In the genomic region with DNA sequence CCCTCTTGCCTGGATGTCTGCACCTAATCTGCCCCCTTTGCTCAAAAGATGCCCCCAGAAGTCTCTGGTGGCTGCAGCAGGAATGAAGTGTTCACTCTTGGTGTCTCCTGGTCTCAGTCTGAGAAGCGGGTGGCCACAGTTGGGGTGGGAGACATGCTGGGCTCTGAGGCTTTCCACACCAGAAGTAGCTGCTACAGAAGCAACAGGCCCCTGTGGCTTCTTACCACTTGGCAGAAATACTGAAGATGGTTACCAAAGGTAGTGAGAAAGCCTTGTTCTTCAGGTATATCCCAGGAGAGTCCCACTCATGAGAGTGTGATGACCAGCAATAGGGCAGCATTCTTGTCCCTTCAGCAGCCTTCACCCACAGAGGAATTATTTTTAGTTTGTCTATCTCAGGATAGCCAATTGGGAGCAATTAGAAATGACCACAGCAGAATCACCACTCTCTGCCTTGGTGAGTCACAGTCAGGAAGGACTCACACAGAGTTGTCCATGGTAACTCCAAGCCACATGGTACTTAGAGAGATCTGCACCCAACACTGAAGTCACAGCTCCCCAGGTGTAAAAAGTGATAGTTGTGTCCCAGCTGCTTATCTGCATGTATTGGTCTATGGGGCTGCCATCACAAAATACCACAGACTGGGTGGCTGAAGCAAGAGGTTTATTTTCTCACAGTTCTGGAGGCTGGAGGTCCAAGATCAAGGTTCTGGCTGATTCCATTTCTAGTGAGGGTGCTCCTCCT, we compare ENCODE assay signal across 1 cellular context.
TF ChIP-seq lines count a peak whose summit lies in the region.

No MANE protein-coding gene starts in this region.

TF ChIP-seq in K562, 482 proteins besides CTCF, POLR2A, EP300 and RAD21 (continued from another document and continues in another):
- TF ChIP-seq ZNF830 (CRISPR knock-in tag; IDR thresholded peaks at IDR 0.05) (no peak), STAT5B (CRISPR knock-in tag; IDR thresholded peaks at IDR 0.05) (no peak), GABPA (tag; conservative IDR thresholded peaks at IDR 0.05; ENCODE audit: low read depth) (no peak), SETDB1 (IDR thresholded peaks at IDR 0.05; ENCODE audit: low read length) (no peak), ZNF717 (CRISPR knock-in tag; IDR thresholded peaks at IDR 0.05) (no peak), ZFP30 (CRISPR knock-in tag; IDR thresholded peaks at IDR 0.05; ENCODE audit: borderline replicate concordance) (no peak), FOXP1 (CRISPR knock-in tag; IDR thresholded peaks at IDR 0.05) (no peak), JUND (IDR thresholded peaks at IDR 0.05; ENCODE audit: borderline replicate concordance, low read depth, low read length) (peak; percentile 38; the same call in 1 of the 2 replicates), JUND (tag; IDR thresholded peaks at IDR 0.05; ENCODE audit: borderline replicate concordance, low read depth, low read length) (no peak), YBX1 (IDR thresholded peaks at IDR 0.05) (no peak), ZEB2 (IDR thresholded peaks at IDR 0.05) (no peak), ZNF217 (CRISPR knock-in tag; IDR thresholded peaks at IDR 0.05) (no peak), NCOR1 (IDR thresholded peaks at IDR 0.05) (peak; percentile 23; the same call in 1 of the 2 replicates), BDP1 (IDR thresholded peaks at IDR 0.05; ENCODE audit: insufficient read depth, insufficient read length) (no peak), TCF7L2 (IDR thresholded peaks at IDR 0.05; ENCODE audit: low read depth, low read length) (no peak), LARP7 (IDR thresholded peaks at IDR 0.05) (no peak), MYNN (IDR thresholded peaks at IDR 0.05) (no peak), MYNN (CRISPR knock-in tag; IDR thresholded peaks at IDR 0.05) (no peak), SLC30A9 (CRISPR knock-in tag; IDR thresholded peaks at IDR 0.05) (no peak), IFI16 (CRISPR knock-in tag; IDR thresholded peaks at IDR 0.05) (no peak), SMARCB1 (IDR thresholded peaks at IDR 0.05; ENCODE audit: insufficient read length, low read depth) (no peak), KHSRP (IDR thresholded peaks at IDR 0.05) (no peak), NFE2 (IDR thresholded peaks at IDR 0.05; ENCODE audit: low read depth) (no peak), TCF3 (CRISPR knock-in tag; IDR thresholded peaks at IDR 0.05) (peak; percentile 79), SRF (CRISPR knock-in tag; IDR thresholded peaks at IDR 0.05) (no peak), ZNF174 (CRISPR knock-in tag; IDR thresholded peaks at IDR 0.05) (no peak), RNF2 (IDR thresholded peaks at IDR 0.05) (no peak)
- TF ChIP-seq, protein P1, sequence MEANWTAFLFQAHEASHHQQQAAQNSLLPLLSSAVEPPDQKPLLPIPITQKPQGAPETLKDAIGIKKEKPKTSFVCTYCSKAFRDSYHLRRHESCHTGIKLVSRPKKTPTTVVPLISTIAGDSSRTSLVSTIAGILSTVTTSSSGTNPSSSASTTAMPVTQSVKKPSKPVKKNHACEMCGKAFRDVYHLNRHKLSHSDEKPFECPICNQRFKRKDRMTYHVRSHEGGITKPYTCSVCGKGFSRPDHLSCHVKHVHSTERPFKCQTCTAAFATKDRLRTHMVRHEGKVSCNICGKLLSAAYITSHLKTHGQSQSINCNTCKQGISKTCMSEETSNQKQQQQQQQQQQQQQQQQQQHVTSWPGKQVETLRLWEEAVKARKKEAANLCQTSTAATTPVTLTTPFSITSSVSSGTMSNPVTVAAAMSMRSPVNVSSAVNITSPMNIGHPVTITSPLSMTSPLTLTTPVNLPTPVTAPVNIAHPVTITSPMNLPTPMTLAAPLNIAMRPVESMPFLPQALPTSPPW (CRISPR knock-in tag; IDR thresholded peaks at IDR 0.05) = no peak
- TF ChIP-seq, protein P2, sequence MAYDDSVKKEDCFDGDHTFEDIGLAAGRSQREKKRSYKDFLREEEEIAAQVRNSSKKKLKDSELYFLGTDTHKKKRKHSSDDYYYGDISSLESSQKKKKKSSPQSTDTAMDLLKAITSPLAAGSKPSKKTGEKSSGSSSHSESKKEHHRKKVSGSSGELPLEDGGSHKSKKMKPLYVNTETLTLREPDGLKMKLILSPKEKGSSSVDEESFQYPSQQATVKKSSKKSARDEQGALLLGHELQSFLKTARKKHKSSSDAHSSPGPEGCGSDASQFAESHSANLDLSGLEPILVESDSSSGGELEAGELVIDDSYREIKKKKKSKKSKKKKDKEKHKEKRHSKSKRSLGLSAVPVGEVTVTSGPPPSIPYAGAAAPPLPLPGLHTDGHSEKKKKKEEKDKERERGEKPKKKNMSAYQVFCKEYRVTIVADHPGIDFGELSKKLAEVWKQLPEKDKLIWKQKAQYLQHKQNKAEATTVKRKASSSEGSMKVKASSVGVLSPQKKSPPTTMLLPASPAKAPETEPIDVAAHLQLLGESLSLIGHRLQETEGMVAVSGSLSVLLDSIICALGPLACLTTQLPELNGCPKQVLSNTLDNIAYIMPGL (CRISPR knock-in tag; IDR thresholded peaks at IDR 0.05) = no peak
- TF ChIP-seq, protein P3, sequence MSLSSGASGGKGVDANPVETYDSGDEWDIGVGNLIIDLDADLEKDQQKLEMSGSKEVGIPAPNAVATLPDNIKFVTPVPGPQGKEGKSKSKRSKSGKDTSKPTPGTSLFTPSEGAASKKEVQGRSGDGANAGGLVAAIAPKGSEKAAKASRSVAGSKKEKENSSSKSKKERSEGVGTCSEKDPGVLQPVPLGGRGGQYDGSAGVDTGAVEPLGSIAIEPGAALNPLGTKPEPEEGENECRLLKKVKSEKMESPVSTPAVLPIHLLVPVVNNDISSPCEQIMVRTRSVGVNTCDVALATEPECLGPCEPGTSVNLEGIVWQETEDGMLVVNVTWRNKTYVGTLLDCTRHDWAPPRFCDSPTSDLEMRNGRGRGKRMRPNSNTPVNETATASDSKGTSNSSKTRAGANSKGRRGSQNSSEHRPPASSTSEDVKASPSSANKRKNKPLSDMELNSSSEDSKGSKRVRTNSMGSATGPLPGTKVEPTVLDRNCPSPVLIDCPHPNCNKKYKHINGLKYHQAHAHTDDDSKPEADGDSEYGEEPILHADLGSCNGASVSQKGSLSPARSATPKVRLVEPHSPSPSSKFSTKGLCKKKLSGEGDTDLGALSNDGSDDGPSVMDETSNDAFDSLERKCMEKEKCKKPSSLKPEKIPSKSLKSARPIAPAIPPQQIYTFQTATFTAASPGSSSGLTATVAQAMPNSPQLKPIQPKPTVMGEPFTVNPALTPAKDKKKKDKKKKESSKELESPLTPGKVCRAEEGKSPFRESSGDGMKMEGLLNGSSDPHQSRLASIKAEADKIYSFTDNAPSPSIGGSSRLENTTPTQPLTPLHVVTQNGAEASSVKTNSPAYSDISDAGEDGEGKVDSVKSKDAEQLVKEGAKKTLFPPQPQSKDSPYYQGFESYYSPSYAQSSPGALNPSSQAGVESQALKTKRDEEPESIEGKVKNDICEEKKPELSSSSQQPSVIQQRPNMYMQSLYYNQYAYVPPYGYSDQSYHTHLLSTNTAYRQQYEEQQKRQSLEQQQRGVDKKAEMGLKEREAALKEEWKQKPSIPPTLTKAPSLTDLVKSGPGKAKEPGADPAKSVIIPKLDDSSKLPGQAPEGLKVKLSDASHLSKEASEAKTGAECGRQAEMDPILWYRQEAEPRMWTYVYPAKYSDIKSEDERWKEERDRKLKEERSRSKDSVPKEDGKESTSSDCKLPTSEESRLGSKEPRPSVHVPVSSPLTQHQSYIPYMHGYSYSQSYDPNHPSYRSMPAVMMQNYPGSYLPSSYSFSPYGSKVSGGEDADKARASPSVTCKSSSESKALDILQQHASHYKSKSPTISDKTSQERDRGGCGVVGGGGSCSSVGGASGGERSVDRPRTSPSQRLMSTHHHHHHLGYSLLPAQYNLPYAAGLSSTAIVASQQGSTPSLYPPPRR (CRISPR knock-in tag; IDR thresholded peaks at IDR 0.05; ENCODE audit: borderline replicate concordance) = no peak
- TF ChIP-seq, protein P4, sequence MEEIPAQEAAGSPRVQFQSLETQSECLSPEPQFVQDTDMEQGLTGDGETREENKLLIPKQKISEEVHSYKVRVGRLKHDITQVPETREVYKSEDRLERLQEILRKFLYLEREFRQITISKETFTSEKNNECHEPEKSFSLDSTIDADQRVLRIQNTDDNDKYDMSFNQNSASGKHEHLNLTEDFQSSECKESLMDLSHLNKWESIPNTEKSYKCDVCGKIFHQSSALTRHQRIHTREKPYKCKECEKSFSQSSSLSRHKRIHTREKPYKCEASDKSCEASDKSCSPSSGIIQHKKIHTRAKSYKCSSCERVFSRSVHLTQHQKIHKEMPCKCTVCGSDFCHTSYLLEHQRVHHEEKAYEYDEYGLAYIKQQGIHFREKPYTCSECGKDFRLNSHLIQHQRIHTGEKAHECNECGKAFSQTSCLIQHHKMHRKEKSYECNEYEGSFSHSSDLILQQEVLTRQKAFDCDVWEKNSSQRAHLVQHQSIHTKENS (CRISPR knock-in tag; IDR thresholded peaks at IDR 0.05) = no peak
- TF ChIP-seq, protein P5, sequence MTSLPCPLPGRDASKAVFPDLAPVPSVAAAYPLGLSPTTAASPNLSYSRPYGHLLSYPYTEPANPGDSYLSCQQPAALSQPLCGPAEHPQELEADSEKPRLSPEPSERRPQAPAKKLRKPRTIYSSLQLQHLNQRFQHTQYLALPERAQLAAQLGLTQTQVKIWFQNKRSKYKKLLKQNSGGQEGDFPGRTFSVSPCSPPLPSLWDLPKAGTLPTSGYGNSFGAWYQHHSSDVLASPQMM (CRISPR knock-in tag; IDR thresholded peaks at IDR 0.05) = no peak
- TF ChIP-seq, protein P6, sequence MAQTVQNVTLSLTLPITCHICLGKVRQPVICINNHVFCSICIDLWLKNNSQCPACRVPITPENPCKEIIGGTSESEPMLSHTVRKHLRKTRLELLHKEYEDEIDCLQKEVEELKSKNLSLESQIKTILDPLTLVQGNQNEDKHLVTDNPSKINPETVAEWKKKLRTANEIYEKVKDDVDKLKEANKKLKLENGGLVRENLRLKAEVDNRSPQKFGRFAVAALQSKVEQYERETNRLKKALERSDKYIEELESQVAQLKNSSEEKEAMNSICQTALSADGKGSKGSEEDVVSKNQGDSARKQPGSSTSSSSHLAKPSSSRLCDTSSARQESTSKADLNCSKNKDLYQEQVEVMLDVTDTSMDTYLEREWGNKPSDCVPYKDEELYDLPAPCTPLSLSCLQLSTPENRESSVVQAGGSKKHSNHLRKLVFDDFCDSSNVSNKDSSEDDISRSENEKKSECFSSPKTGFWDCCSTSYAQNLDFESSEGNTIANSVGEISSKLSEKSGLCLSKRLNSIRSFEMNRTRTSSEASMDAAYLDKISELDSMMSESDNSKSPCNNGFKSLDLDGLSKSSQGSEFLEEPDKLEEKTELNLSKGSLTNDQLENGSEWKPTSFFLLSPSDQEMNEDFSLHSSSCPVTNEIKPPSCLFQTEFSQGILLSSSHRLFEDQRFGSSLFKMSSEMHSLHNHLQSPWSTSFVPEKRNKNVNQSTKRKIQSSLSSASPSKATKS (CRISPR knock-in tag; IDR thresholded peaks at IDR 0.05) = no peak
- TF ChIP-seq, protein P7, sequence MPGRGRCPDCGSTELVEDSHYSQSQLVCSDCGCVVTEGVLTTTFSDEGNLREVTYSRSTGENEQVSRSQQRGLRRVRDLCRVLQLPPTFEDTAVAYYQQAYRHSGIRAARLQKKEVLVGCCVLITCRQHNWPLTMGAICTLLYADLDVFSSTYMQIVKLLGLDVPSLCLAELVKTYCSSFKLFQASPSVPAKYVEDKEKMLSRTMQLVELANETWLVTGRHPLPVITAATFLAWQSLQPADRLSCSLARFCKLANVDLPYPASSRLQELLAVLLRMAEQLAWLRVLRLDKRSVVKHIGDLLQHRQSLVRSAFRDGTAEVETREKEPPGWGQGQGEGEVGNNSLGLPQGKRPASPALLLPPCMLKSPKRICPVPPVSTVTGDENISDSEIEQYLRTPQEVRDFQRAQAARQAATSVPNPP (IDR thresholded peaks at IDR 0.05; ENCODE audit: borderline replicate concordance, insufficient read depth, insufficient read length) = no peak
- TF ChIP-seq, protein P8, sequence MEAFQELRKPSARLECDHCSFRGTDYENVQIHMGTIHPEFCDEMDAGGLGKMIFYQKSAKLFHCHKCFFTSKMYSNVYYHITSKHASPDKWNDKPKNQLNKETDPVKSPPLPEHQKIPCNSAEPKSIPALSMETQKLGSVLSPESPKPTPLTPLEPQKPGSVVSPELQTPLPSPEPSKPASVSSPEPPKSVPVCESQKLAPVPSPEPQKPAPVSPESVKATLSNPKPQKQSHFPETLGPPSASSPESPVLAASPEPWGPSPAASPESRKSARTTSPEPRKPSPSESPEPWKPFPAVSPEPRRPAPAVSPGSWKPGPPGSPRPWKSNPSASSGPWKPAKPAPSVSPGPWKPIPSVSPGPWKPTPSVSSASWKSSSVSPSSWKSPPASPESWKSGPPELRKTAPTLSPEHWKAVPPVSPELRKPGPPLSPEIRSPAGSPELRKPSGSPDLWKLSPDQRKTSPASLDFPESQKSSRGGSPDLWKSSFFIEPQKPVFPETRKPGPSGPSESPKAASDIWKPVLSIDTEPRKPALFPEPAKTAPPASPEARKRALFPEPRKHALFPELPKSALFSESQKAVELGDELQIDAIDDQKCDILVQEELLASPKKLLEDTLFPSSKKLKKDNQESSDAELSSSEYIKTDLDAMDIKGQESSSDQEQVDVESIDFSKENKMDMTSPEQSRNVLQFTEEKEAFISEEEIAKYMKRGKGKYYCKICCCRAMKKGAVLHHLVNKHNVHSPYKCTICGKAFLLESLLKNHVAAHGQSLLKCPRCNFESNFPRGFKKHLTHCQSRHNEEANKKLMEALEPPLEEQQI (IDR thresholded peaks at IDR 0.05) = no peak
- TF ChIP-seq, protein P9, sequence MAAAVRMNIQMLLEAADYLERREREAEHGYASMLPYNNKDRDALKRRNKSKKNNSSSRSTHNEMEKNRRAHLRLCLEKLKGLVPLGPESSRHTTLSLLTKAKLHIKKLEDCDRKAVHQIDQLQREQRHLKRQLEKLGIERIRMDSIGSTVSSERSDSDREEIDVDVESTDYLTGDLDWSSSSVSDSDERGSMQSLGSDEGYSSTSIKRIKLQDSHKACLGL (CRISPR knock-in tag; IDR thresholded peaks at IDR 0.05; ENCODE audit: borderline replicate concordance, poor library complexity, severe bottlenecking) = no peak
- TF ChIP-seq, protein P10, sequence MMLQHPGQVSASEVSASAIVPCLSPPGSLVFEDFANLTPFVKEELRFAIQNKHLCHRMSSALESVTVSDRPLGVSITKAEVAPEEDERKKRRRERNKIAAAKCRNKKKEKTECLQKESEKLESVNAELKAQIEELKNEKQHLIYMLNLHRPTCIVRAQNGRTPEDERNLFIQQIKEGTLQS (IDR thresholded peaks at IDR 0.05) = no peak; the same call in 1 of the 2 replicates
- TF ChIP-seq, protein P10 (CRISPR knock-in tag; conservative IDR thresholded peaks at IDR 0.05) = no peak
